In the genomic region with DNA sequence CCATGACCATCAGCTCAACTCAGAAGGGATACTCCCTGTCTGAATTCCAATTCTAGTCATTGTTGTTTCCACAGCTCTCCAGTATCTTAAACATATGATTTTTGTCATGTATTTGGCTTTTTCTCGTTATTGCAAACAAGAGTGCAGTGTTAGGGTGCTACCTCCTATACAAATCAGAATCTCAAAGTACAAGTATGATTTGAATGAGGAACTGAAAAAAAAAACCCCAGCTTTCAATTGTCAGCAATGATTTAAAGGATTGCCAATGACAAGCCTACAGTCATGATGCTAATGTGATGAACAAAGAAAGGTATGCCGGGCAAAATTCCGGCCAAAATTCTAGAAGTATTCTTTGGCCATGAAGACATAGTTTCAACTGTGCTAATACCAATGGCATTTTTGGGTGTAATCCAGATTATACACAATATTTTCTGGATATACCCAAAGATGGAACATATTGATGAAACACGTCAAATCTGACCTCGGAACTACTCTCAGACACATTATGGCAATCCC, we compare ENCODE assay signal across 20 cellular contexts. TPM values are rescaled to one million over a fixed set of nuclear protein-coding genes. Genes with fewer than 3 reads are reported as not detected.
A peak's percentile ranks its signal among the peaks of the same experiment; 100 is the strongest.
DNase-seq lines count a peak whose midpoint lies in the region; ATAC-seq, FAIRE-seq and TF ChIP-seq lines count a peak whose summit lies in the region.
"Had no signal": no experiment of that assay in that cellular context is flagged by ENCODE, and none has a peak within 500 bp of the region (broad histone marks: within the 10 kb centered on the region; RNA-seq: fewer than 3 reads in every experiment).

No MANE protein-coding gene starts in this region.

- no peak for FAIRE-seq in HepG2 (lab: Jason Lieb, UNC)
- FAIRE-seq in GM12878 (lab: Jason Lieb, UNC), result no peak
- FAIRE-seq: A204.1, HTR-8/SVneo had no signal

- no peaks in the 10 kb centered on the region for H3K36me3 ChIP-seq in HepG2 (replicated peaks in 1 of 2; ENCODE audit: control insufficient read depth in 1 of 2, insufficient read depth in 2 of 2, low read length in 2 of 2)
- H3K36me3 ChIP-seq in right lobe of liver, result no peaks in the 10 kb centered on the region
- H3K36me3 ChIP-seq in GM12878 (ENCODE audit: control insufficient read depth in 2 of 2, insufficient read depth in 2 of 2, low read length in 1 of 2), result no peaks in the 10 kb centered on the region
- H3K36me3 ChIP-seq: BE2C, MG63 had no signal

- TF ChIP-seq CTCF in HepG2 (CRISPR knock-in tag; IDR thresholded peaks at IDR 0.05), result no peak
- no peak for TF ChIP-seq CTCF in right lobe of liver (IDR thresholded peaks at IDR 0.05)
- no peak for TF ChIP-seq CTCF in GM12878 (IDR thresholded peaks at IDR 0.05 in 2 of 3, conservative IDR thresholded peaks at IDR 0.05 in 1 of 3; ENCODE audit: control insufficient read depth in 2 of 3, extremely low read depth in 1 of 3, insufficient read depth in 1 of 3, low read depth in 3 of 3, low read length in 3 of 3)
- TF ChIP-seq CTCF in RWPE1 (conservative IDR thresholded peaks at IDR 0.05; ENCODE audit: low read depth), result no peak

- no peak for TF ChIP-seq POLR2A in HepG2 (IDR thresholded peaks at IDR 0.05; ENCODE audit: insufficient read depth in 1 of 2, low read depth in 2 of 2, low read length in 2 of 2)
- no peak for TF ChIP-seq POLR2A in right lobe of liver (IDR thresholded peaks at IDR 0.05)
- no peak for TF ChIP-seq POLR2A in GM12878 (IDR thresholded peaks at IDR 0.05; ENCODE audit: low read depth, low read length)

- CTCF ChIA-PET in HepG2 (lab: Yijun Ruan, JAX; ENCODE audit: low intra/inter-chr PET ratio, low total read pairs) (no interaction called here), GM12878 (lab: Yijun Ruan, JAX) (interaction anchor here (0.7 kb wide), 1 partner anchor 11 kb away, joined by 3 read pairs; no protein-coding TSS in a partner anchor), RWPE1 (lab: Yijun Ruan, JAX) (no interaction called here)

- H3K4me1 ChIP-seq in HepG2 (ENCODE audit: insufficient read depth, low read length) (peaks cover 13% of the 10 kb centered on the region), right lobe of liver (no peaks in the 10 kb centered on the region), GM12878 (ENCODE audit: control insufficient read depth, insufficient read depth, low read length) (no peaks in the 10 kb centered on the region)
- H3K4me1 ChIP-seq: BE2C had no signal

- H3K9me3 ChIP-seq in HepG2 (ENCODE audit: low read length) (peaks cover 4% of the 10 kb centered on the region; the same call in 1 of the 2 replicates), right lobe of liver (no peaks in the 10 kb centered on the region), GM12878 (replicated peaks; ENCODE audit: control insufficient read depth, insufficient read depth, low read length) (no peaks in the 10 kb centered on the region)
- H3K9me3 ChIP-seq: BE2C, MG63 had no signal

- 0 out of 2 replicates have a peak overlapping the region, but pooled peaks have one; percentile 73 for H3K4me2 ChIP-seq in HepG2 (ENCODE audit: low read depth, low read length)
- no peak overlapping the region for H3K4me2 ChIP-seq in GM12878 (ENCODE audit: control insufficient read depth, insufficient read depth)

- WGBS in HepG2 (ENCODE audit: low lambda C conversion rate), result 22% methylated on average over 5 of the region's 5 CpGs
- 85% methylated on average over 5 of the region's 5 CpGs for WGBS in right lobe of liver (ENCODE audit: insufficient coverage, low coverage, low lambda C conversion rate, missing lambda C conversion rate)
- 56% methylated on average over 5 of the region's 5 CpGs for WGBS in GM12878 (ENCODE audit: insufficient coverage, insufficient replicate concordance, low lambda C conversion rate, missing lambda C conversion rate)

- no peaks in the 10 kb centered on the region for H3K79me2 ChIP-seq in HepG2 (ENCODE audit: insufficient read depth, low read length)
- no peaks in the 10 kb centered on the region for H3K79me2 ChIP-seq in GM12878 (ENCODE audit: control insufficient read depth, insufficient read depth, low read length)

- H4K20me1 ChIP-seq in HepG2 (ENCODE audit: insufficient read depth, low read length) (no peaks in the 10 kb centered on the region), GM12878 (ENCODE audit: control insufficient read depth, insufficient read depth) (no peaks in the 10 kb centered on the region; the same call in 1 of the 2 replicates)

- ATAC-seq in HepG2 (no peak), right lobe of liver (no peak), GM12878 (peak; percentile 58)

- POLR2A ChIA-PET in HepG2 (lab: Yijun Ruan, JAX), result interaction anchor here (1.1 kb wide), 1 partner anchor 60 kb away, joined by 3 read pairs; no protein-coding TSS in a partner anchor
- POLR2A ChIA-PET in GM12878 (lab: Charles Lee), result interaction anchor here (0.6 kb wide), 1 partner anchor 245 kb away, joined by 3 read pairs; no protein-coding TSS in a partner anchor
- POLR2A ChIA-PET in RWPE1 (lab: Yijun Ruan, JAX; ENCODE audit: low non-redundant PET), result no interaction called here

- DNase-seq in HepG2 (ENCODE audit: low spot score) (no peak), right lobe of liver (no peak), HS-27A (ENCODE audit: low read depth) (peak; percentile 22), GM12878 (ENCODE audit: low read depth, low spot score) (no peak), DMS53 (lab: John Stamatoyannopoulos, UW) (no peak), 8988T (no peak), RWPE1 (ENCODE audit: low spot score) (no peak)
- DNase-seq: BE2C; CD8-positive, alpha-beta memory T cell; DMS 273 treated with DMSO at 0.1 percent for 48 hours; DMS79 treated with DMSO at 0.1 percent for 48 hours; KBM-7; MG63; NCI-H1048; NCI-H1694 treated with DMSO at 0.1 percent for 48 hours; NCI-H2081; RPMI8226 had no signal

- BruUV-seq in HepG2 (replicated peaks; lab: Mats Ljungman, UMichigan), result no TSS peak
- BruUV-seq in GM12878 (replicated peaks; lab: Mats Ljungman, UMichigan), result no TSS peak

- H3K9ac ChIP-seq in HepG2 (ENCODE audit: insufficient read depth, low read depth, low read length) (no peak overlapping the region), GM12878 (ENCODE audit: control insufficient read depth, insufficient read depth, low read length) (no peak overlapping the region)

- H3K27me3 ChIP-seq in HepG2 (ENCODE audit: control insufficient read depth in 1 of 2, insufficient read depth in 2 of 2, low read length in 2 of 2) (no peaks in the 10 kb centered on the region), right lobe of liver (no peaks in the 10 kb centered on the region), GM12878 (replicated peaks in 1 of 2; ENCODE audit: control insufficient read depth in 2 of 2, insufficient read depth in 2 of 2, low read length in 1 of 2) (no peaks in the 10 kb centered on the region)
- H3K27me3 ChIP-seq: BE2C had no signal

- H2AFZ ChIP-seq in HepG2 (ENCODE audit: low read length) (no peak overlapping the region), GM12878 (ENCODE audit: control insufficient read depth, low read depth, low read length) (no peak overlapping the region)

- no peak overlapping the region for H3K27ac ChIP-seq in HepG2 (ENCODE audit: extremely low read length, insufficient read depth, low read length)
- no peak overlapping the region for H3K27ac ChIP-seq in right lobe of liver
- no peak overlapping the region for H3K27ac ChIP-seq in GM12878 (ENCODE audit: control insufficient read depth, insufficient read depth)
- no peak overlapping the region for H3K27ac ChIP-seq in RWPE1

- TF ChIP-seq RAD21 in HepG2 (CRISPR knock-in tag; IDR thresholded peaks at IDR 0.05), result no peak
- no peak for TF ChIP-seq RAD21 in GM12878 (IDR thresholded peaks at IDR 0.05; ENCODE audit: insufficient read depth, low read depth, low read length)

- in situ Hi-C loops in HepG2 (cut with HindIII; ENCODE audit: extremely low pct_ligation_motif_present, low pct_unique_long_range_greater_than_20kb) (no loop called here), GM12878 (cut with MboI) (no loop called here)

- RAD21 ChIA-PET in GM12878 (lab: Charles Lee; ENCODE audit: unreplicated experiment), result no interaction called here

- TF ChIP-seq EP300 in HepG2 (IDR thresholded peaks at IDR 0.05; ENCODE audit: low read depth in 2 of 2, low read length in 2 of 2) (no peak), HepG2 (CRISPR knock-in tag; IDR thresholded peaks at IDR 0.05; ENCODE audit: borderline replicate concordance) (no peak), GM12878 (IDR thresholded peaks at IDR 0.05; ENCODE audit: borderline replicate concordance in 1 of 2, control insufficient read depth in 1 of 2, low read depth in 2 of 2, low read length in 2 of 2) (no peak)

- intact Hi-C loops in HepG2 (cut with micrococcal nuclease; ENCODE audit: unreplicated experiment), result no loop called here
- intact Hi-C loops in right lobe of liver (cut with DNase I), result no loop called here
- intact Hi-C loops in GM12878 (cut with micrococcal nuclease; ENCODE audit: unreplicated experiment), result no loop called here

- SMC1A ChIA-PET in GM12878 (lab: Charles Lee; ENCODE audit: uncharacterized antibody, unreplicated experiment), result interaction anchor here (0.8 to 1.3 kb wide), 3 partner anchors 9 to 764 kb away, joined by 3 to 5 read pairs (median 3); no protein-coding TSS in a partner anchor

- H3K4me3 ChIP-seq in HepG2 (replicated peaks in 1 of 3; ENCODE audit: insufficient read depth in 1 of 3, low read depth in 2 of 3, low read length in 3 of 3), result no peak overlapping the region
- no peak overlapping the region for H3K4me3 ChIP-seq in right lobe of liver
- no peak overlapping the region for H3K4me3 ChIP-seq in GM12878
- H3K4me3 ChIP-seq: MG63 had no signal

RNA-seq across cellular contexts. Expression of a gene that starts 14.9 kb away (rescaled TPM):
- total RNA-seq in HepG2 (2016; rRNA removed; fragmentation: Illumina TruSeq; extraction: Trizol), result 4.5 and 11.5 TPM in 2 replicates
- 2.0 and 3.1 TPM in 2 replicates for total RNA-seq in HepG2 (2016; cell fraction: cytosol; rRNA removed; fragmentation: Illumina TruSeq; extraction: Trizol; ENCODE audit: low read depth)
- total RNA-seq in HepG2 (2016; cell fraction: insoluble cytoplasmic fraction; rRNA removed; fragmentation: Illumina TruSeq; extraction: Trizol), result 6.1 and 11.1 TPM in 2 replicates
- total RNA-seq in HepG2 (2016; cell fraction: membrane; rRNA removed; fragmentation: Illumina TruSeq; extraction: Trizol), result 3.0 and 3.3 TPM in 2 replicates
- 12.0 and 13.3 TPM in 2 replicates for total RNA-seq in HepG2 (2016; cell fraction: nucleus; rRNA removed; fragmentation: Illumina TruSeq; extraction: Trizol)
- 23.3 and 26.0 TPM in 2 replicates for polyA plus RNA-seq in HepG2 (2011; rRNA removed)
- 21.2 and 28.1 TPM in 2 replicates for polyA plus RNA-seq in HepG2 (2011; cell fraction: cytosol; rRNA removed)
- polyA plus RNA-seq in HepG2 (2011; cell fraction: nucleus; rRNA removed), result 4.7 and 5.7 TPM in 2 replicates
- 12.2 and 14.7 TPM in 2 replicates for polyA plus RNA-seq in HepG2 (2012)
- polyA plus RNA-seq in HepG2 (2016; cell fraction: cytosol; fragmentation: Illumina TruSeq; extraction: Trizol; ENCODE audit: low read depth), result 2.8 TPM in 2 replicates
- 6.6 and 6.7 TPM in 2 replicates for polyA plus RNA-seq in HepG2 (2016; cell fraction: insoluble cytoplasmic fraction; fragmentation: Illumina TruSeq; extraction: Trizol; ENCODE audit: low read depth)
- 3.2 and 3.3 TPM in 2 replicates for polyA plus RNA-seq in HepG2 (2016; cell fraction: membrane; fragmentation: Illumina TruSeq; extraction: Trizol; ENCODE audit: low read depth)
- 22.1 and 24.6 TPM in 2 replicates for polyA plus RNA-seq in HepG2 (2016; cell fraction: nucleus; fragmentation: Illumina TruSeq; extraction: Trizol; ENCODE audit: insufficient read depth, low read depth)
- 16.7 and 19.9 TPM in 2 replicates for polyA minus RNA-seq in HepG2 (2011; rRNA and poly(A)+ RNA removed; ENCODE audit: low replicate concordance)
- 3.9 and 4.2 TPM in 2 replicates for polyA minus RNA-seq in HepG2 (2011; cell fraction: cytosol; rRNA and poly(A)+ RNA removed)
- 2.2 and 4.2 TPM in 2 replicates for polyA minus RNA-seq in HepG2 (2011; cell fraction: nucleus; rRNA and poly(A)+ RNA removed)
- 10 to 100 TPM; 12.6 to 22.1 (median 16.2) TPM for total RNA-seq in right lobe of liver
- total RNA-seq in GM12878 (2013; cell fraction: nucleolus; rRNA removed), result 22.4 and 26.1 TPM in 2 replicates
- 21.7 and 22.9 TPM in 2 replicates for total RNA-seq in GM12878 (2014; rRNA removed)
- 14.1 and 14.8 TPM in 2 replicates for total RNA-seq in GM12878 (2014; rRNA removed; fragmentation: Illumina TruSeq; extraction: Trizol)
- 15.2 and 18.8 TPM in 2 replicates for total RNA-seq in GM12878 (2021)
- polyA plus RNA-seq in GM12878 (2011; ENCODE audit: low read depth), result 13.7 TPM
- polyA plus RNA-seq in GM12878 (2011; rRNA removed), result 38.4 and 43.8 TPM in 2 replicates
- polyA plus RNA-seq in GM12878 (2011; cell fraction: cytosol; rRNA removed), result 34.4 and 38.3 TPM in 2 replicates
- polyA plus RNA-seq in GM12878 (2011; cell fraction: nucleus; rRNA removed), result 15.3 and 33.7 TPM in 2 replicates
- polyA plus RNA-seq in GM12878 (2012), result 19.9 and 24.3 TPM in 2 replicates
- polyA plus RNA-seq in GM12878 (2014; fragmentation: Illumina TruSeq; extraction: Trizol), result 17.3 TPM in 2 replicates
- 100 to 1,000 TPM; 118 to 138 TPM for polyA plus RNA-seq in GM12878 (2014; fragmentation: Nextera tagmentation; extraction: Ambion mirVana)
- polyA plus RNA-seq in GM12878 (2014; rRNA removed), result 19.0 and 21.0 TPM in 2 replicates
- 10 to 100 TPM; 66.6 to 71.0 TPM for polyA plus RNA-seq in GM12878 (2016; fragmentation: Nextera tagmentation; extraction: Ambion mirVana)
- 24.8 and 28.9 TPM in 2 replicates for polyA minus RNA-seq in GM12878 (2011; rRNA and poly(A)+ RNA removed)
- 4.4 and 5.2 TPM in 2 replicates for polyA minus RNA-seq in GM12878 (2011; cell fraction: cytosol; rRNA and poly(A)+ RNA removed)
- polyA minus RNA-seq in GM12878 (2011; cell fraction: nucleus; rRNA and poly(A)+ RNA removed), result 7.5 and 9.5 TPM in 2 replicates

RNA-seq across cellular contexts. Expression of a gene that starts 40.8 kb away (rescaled TPM):
- total RNA-seq in HepG2 (2016; rRNA removed; fragmentation: Illumina TruSeq; extraction: Trizol) (0.04 and 0.06 TPM in 2 replicates), right lobe of liver (under 1 TPM in 2 of 6 experiments, not detected in 4; 0.07 to 0.13 TPM), GM12878 (2014; rRNA removed) (0.05 and 0.11 TPM in 2 replicates), GM12878 (2014; rRNA removed; fragmentation: Illumina TruSeq; extraction: Trizol) (0.04 TPM in 1 of 2 replicates, not detected in the other), GM12878 (2021) (0.15 and 0.21 TPM in 2 replicates)
- total RNA-seq in HepG2 (2016; cell fraction: cytosol; rRNA removed; fragmentation: Illumina TruSeq; extraction: Trizol; ENCODE audit: low read depth), result not detected in 2 replicates
- total RNA-seq in HepG2 (2016; cell fraction: insoluble cytoplasmic fraction; rRNA removed; fragmentation: Illumina TruSeq; extraction: Trizol), result 0.04 TPM in 1 of 2 replicates, not detected in the other
- 0.03 and 0.07 TPM in 2 replicates for total RNA-seq in HepG2 (2016; cell fraction: membrane; rRNA removed; fragmentation: Illumina TruSeq; extraction: Trizol)
- not detected in 2 replicates for total RNA-seq in HepG2 (2016; cell fraction: nucleus; rRNA removed; fragmentation: Illumina TruSeq; extraction: Trizol)
- polyA plus RNA-seq in HepG2 (2011; rRNA removed) (0.03 and 0.12 TPM in 2 replicates), GM12878 (2011; rRNA removed) (0.03 TPM in 1 of 2 replicates, not detected in the other), GM12878 (2014; fragmentation: Illumina TruSeq; extraction: Trizol) (not detected in 2 replicates), GM12878 (2014; fragmentation: Nextera tagmentation; extraction: Ambion mirVana) (not detected), GM12878 (2014; rRNA removed) (0.12 and 0.16 TPM in 2 replicates), GM12878 (2016; fragmentation: Nextera tagmentation; extraction: Ambion mirVana) (under 1 TPM in 1 of 2 experiments, not detected in 1; 0.05 TPM)
- 0.03 TPM in 2 replicates for polyA plus RNA-seq in HepG2 (2011; cell fraction: cytosol; rRNA removed)
- polyA plus RNA-seq in HepG2 (2011; cell fraction: nucleus; rRNA removed), result 0.11 and 0.14 TPM in 2 replicates
- polyA plus RNA-seq in HepG2 (2012), result 0.04 TPM in 1 of 2 replicates, not detected in the other
- polyA plus RNA-seq in HepG2 (2016; cell fraction: cytosol; fragmentation: Illumina TruSeq; extraction: Trizol; ENCODE audit: low read depth), result 0.28 TPM in 1 of 2 replicates, not detected in the other
- 0.05 and 0.10 TPM in 2 replicates for polyA plus RNA-seq in HepG2 (2016; cell fraction: insoluble cytoplasmic fraction; fragmentation: Illumina TruSeq; extraction: Trizol; ENCODE audit: low read depth)
- polyA plus RNA-seq in HepG2 (2016; cell fraction: membrane; fragmentation: Illumina TruSeq; extraction: Trizol; ENCODE audit: low read depth), result 0.07 TPM in 1 of 2 replicates, not detected in the other
- 0.95 TPM in 1 of 2 replicates, not detected in the other for polyA plus RNA-seq in HepG2 (2016; cell fraction: nucleus; fragmentation: Illumina TruSeq; extraction: Trizol; ENCODE audit: insufficient read depth, low read depth)
- 0.30 TPM in 1 of 2 replicates, not detected in the other for polyA minus RNA-seq in HepG2 (2011; rRNA and poly(A)+ RNA removed; ENCODE audit: low replicate concordance)
- not detected in 2 replicates for polyA minus RNA-seq in HepG2 (2011; cell fraction: cytosol; rRNA and poly(A)+ RNA removed)
- 0.12 TPM in 1 of 2 replicates, not detected in the other for polyA minus RNA-seq in HepG2 (2011; cell fraction: nucleus; rRNA and poly(A)+ RNA removed)
- total RNA-seq in GM12878 (2013; cell fraction: nucleolus; rRNA removed), result 0.42 and 0.77 TPM in 2 replicates
- not detected for polyA plus RNA-seq in GM12878 (2011; ENCODE audit: low read depth)
- 0.05 and 0.06 TPM in 2 replicates for polyA plus RNA-seq in GM12878 (2011; cell fraction: cytosol; rRNA removed)
- polyA plus RNA-seq in GM12878 (2011; cell fraction: nucleus; rRNA removed), result 0.16 and 0.42 TPM in 2 replicates
- 0.21 and 0.34 TPM in 2 replicates for polyA plus RNA-seq in GM12878 (2012)
- 0.31 TPM in 1 of 2 replicates, not detected in the other for polyA minus RNA-seq in GM12878 (2011; rRNA and poly(A)+ RNA removed)
- not detected in 2 replicates for polyA minus RNA-seq in GM12878 (2011; cell fraction: cytosol; rRNA and poly(A)+ RNA removed)
- 0.48 and 0.67 TPM in 2 replicates for polyA minus RNA-seq in GM12878 (2011; cell fraction: nucleus; rRNA and poly(A)+ RNA removed)
- polyA plus RNA-seq: AG04450; CD8-positive, alpha-beta memory T cell had no signal
